In the genomic region with DNA sequence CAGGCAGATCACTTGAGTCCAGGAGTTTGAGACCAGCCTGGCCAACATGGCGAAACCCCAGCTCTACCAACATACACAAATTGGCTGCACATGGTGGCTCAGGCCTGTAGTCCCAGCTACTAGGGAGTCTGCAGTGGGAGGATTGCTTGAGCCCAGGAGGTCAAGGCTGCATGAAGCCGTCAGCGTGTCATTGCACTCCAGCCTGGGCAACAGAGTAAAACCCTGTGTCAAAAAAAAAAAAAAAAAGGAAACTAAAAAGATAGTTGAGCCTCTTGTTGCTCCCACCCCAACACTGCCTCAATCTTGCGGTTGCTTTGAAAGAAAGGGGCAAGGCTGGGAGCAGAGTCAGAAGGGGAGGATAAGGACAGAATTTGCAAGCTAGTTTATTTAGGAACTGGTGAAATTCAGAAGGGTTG, we compare ENCODE assay signal across 1 cellular context.
TF ChIP-seq lines count a peak whose summit lies in the region.

No MANE protein-coding gene starts in this region.

TF ChIP-seq in HepG2, 621 proteins besides CTCF, POLR2A, EP300 and RAD21:
- TF ChIP-seq, protein P1, sequence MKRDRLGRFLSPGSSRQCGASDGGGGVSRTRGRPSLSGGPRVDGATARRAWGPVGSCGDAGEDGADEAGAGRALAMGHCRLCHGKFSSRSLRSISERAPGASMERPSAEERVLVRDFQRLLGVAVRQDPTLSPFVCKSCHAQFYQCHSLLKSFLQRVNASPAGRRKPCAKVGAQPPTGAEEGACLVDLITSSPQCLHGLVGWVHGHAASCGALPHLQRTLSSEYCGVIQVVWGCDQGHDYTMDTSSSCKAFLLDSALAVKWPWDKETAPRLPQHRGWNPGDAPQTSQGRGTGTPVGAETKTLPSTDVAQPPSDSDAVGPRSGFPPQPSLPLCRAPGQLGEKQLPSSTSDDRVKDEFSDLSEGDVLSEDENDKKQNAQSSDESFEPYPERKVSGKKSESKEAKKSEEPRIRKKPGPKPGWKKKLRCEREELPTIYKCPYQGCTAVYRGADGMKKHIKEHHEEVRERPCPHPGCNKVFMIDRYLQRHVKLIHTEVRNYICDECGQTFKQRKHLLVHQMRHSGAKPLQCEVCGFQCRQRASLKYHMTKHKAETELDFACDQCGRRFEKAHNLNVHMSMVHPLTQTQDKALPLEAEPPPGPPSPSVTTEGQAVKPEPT (CRISPR knock-in tag; IDR thresholded peaks at IDR 0.05; ENCODE audit: low read depth): no peak
- TF ChIP-seq GPN1 (CRISPR knock-in tag; IDR thresholded peaks at IDR 0.05; ENCODE audit: borderline replicate concordance) (no peak), ZNF121 (CRISPR knock-in tag; IDR thresholded peaks at IDR 0.05) (peak; percentile 69; the same call in 1 of the 2 replicates), ZNF567 (CRISPR knock-in tag; IDR thresholded peaks at IDR 0.05; ENCODE audit: borderline replicate concordance) (no peak), NCOA1 (CRISPR knock-in tag; IDR thresholded peaks at IDR 0.05) (0 out of 2 replicates have a peak, but pooled peaks have one; percentile 42), ZFX (CRISPR knock-in tag; IDR thresholded peaks at IDR 0.05; ENCODE audit: low read depth) (0 out of 2 replicates have a peak, but pooled peaks have one; percentile 8)
- TF ChIP-seq, protein P2, sequence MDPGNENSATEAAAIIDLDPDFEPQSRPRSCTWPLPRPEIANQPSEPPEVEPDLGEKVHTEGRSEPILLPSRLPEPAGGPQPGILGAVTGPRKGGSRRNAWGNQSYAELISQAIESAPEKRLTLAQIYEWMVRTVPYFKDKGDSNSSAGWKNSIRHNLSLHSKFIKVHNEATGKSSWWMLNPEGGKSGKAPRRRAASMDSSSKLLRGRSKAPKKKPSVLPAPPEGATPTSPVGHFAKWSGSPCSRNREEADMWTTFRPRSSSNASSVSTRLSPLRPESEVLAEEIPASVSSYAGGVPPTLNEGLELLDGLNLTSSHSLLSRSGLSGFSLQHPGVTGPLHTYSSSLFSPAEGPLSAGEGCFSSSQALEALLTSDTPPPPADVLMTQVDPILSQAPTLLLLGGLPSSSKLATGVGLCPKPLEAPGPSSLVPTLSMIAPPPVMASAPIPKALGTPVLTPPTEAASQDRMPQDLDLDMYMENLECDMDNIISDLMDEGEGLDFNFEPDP (CRISPR knock-in tag; conservative IDR thresholded peaks at IDR 0.05): no peak
- TF ChIP-seq, protein P3, sequence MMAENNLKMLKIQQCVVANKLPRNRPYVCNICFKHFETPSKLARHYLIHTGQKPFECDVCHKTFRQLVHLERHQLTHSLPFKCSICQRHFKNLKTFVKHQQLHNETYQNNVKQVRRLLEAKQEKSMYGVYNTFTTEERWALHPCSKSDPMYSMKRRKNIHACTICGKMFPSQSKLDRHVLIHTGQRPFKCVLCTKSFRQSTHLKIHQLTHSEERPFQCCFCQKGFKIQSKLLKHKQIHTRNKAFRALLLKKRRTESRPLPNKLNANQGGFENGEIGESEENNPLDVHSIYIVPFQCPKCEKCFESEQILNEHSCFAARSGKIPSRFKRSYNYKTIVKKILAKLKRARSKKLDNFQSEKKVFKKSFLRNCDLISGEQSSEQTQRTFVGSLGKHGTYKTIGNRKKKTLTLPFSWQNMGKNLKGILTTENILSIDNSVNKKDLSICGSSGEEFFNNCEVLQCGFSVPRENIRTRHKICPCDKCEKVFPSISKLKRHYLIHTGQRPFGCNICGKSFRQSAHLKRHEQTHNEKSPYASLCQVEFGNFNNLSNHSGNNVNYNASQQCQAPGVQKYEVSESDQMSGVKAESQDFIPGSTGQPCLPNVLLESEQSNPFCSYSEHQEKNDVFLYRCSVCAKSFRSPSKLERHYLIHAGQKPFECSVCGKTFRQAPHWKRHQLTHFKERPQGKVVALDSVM (CRISPR knock-in tag; IDR thresholded peaks at IDR 0.05): peak; percentile 83
